ENCODE assay signal across 27 cellular contexts in the genomic region with DNA sequence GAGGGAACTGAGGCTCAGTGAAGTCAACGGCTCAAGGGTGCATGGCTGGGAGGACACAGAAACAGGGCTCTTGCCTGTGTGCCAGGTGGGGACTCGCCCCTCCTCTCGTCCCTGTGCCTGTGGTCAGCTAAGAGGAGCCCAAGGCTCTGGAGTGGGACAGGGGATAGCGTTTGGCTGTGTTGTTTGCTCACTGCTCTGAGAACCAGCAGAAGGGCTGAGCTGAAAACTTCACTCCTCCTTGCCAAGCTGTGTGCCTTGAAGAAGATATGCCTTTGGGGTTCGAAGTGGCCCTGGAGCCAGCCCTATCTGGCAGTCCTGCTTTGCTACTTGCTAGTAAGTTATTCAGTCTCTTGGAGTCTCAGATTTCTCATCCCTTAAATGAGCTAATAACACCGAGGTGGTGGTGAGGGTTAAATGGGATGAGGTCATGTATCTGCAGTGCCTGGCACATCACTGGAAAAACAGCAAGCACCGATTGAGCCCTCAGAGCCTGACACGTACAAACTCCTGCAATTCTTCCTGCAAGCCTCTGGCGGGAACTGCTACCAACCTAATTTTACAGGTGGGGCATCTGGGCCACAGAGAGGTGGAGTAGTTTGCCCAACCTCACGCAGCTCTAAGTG. TPM values are rescaled to one million over a fixed set of nuclear protein-coding genes. Genes with fewer than 3 reads are reported as not detected.
"Had no signal": no experiment of that assay in that cellular context is flagged by ENCODE, and none has a peak within 500 bp of the region (broad histone marks: within the 10 kb centered on the region; RNA-seq: fewer than 3 reads in every experiment).

No MANE protein-coding gene starts in this region.

- DNase-seq: activated CD4-positive, alpha-beta T cell treated with anti-CD3 and anti-CD28 coated beads for 1 hour; activated CD4-positive, alpha-beta T cell treated with anti-CD3 and anti-CD28 coated beads, Interleukin-2, amount 50 U/mL, for 1 hour; activated CD8-positive, alpha-beta T cell treated with anti-CD3 and anti-CD28 coated beads, Interleukin-2, amount 10 ng/mL, durations not matched to agents 7 days and 5 days; activated gamma-delta T cell treated with Interleukin-2 at 50 U/mL for 16 hours; amniotic stem cell; dermis blood vessel endothelial cell; effector CD8-positive, alpha-beta T cell; head of caudate nucleus; hypothalamus; left ventricle myocardium superior; mammary epithelial cell; naive thymus-derived CD8-positive, alpha-beta T cell; retina; stimulated activated CD4-positive, alpha-beta T cell treated with anti-CD3 and anti-CD28 coated beads, Interleukin-12 subunit alpha, Interleukin-12 subunit beta, amount 100 ng/mL, for 4 hours; stimulated activated CD4-positive, alpha-beta T cell treated with anti-CD3 and anti-CD28 coated beads, Interleukin-4, amount 100 ng/mL, for 4 hours; stimulated activated naive CD8-positive, alpha-beta T cell treated with anti-CD3 and anti-CD28 coated beads, Interleukin-15, Interleukin-2, amounts not matched to agents 100 U/mL and 50 U/mL, for 24 hours; T-helper 1 cell; thyroid gland had no signal

- H3K9me3 Mint-ChIP-seq: activated T-helper 1 cell treated with anti-CD3 and anti-CD28 coated beads, Interleukin-12 subunit alpha, Interleukin-12 subunit beta, Interleukin-2, Interleukin-4 antibody, amounts not matched to agents 30 ng/mL and 10 ng/mL and 1 ng/mL, durations not matched to agents 14 hours and 24 hours and 36 hours; mesothelial cell of epicardium; naive thymus-derived CD8-positive, alpha-beta T cell had no signal

- H3K4me2 ChIP-seq: neural progenitor cell had no signal

- ATAC-seq: activated CD8-positive, alpha-beta T cell treated with anti-CD3 and anti-CD28 coated beads, Interleukin-2, amount 10 ng/mL, durations not matched to agents 7 days and 5 days; esophagus mucosa; gastroesophageal sphincter; left ventricle myocardium superior; naive thymus-derived CD8-positive, alpha-beta T cell; stimulated activated naive CD8-positive, alpha-beta T cell treated with anti-CD3 and anti-CD28 coated beads, Interleukin-15, Interleukin-2, amounts not matched to agents 100 U/mL and 50 U/mL, for 24 hours had no signal

- H3K27ac ChIP-seq: gastroesophageal sphincter, neural progenitor cell, thyroid gland had no signal

- H3K27me3 ChIP-seq: thyroid gland had no signal

- H3K9me3 ChIP-seq: thyroid gland had no signal

- H3K27ac Mint-ChIP-seq: activated CD8-positive, alpha-beta T cell treated with anti-CD3 and anti-CD28 coated beads, Interleukin-2, amount 10 ng/mL, durations not matched to agents 7 days and 5 days; activated naive CD8-positive, alpha-beta T cell; activated T-helper 1 cell treated with anti-CD3 and anti-CD28 coated beads, Interleukin-12 subunit alpha, Interleukin-12 subunit beta, Interleukin-2, Interleukin-4 antibody, amounts not matched to agents 30 ng/mL and 10 ng/mL and 1 ng/mL, durations not matched to agents 14 hours and 24 hours and 36 hours; brain; mesothelial cell of epicardium; naive thymus-derived CD8-positive, alpha-beta T cell; progenitor cell of endocrine pancreas had no signal

- H2AFZ ChIP-seq: neural progenitor cell had no signal

- H3K4me3 Mint-ChIP-seq: activated CD8-positive, alpha-beta T cell treated with anti-CD3 and anti-CD28 coated beads, Interleukin-2, amount 10 ng/mL, durations not matched to agents 7 days and 5 days; activated naive CD8-positive, alpha-beta T cell; activated T-helper 1 cell treated with anti-CD3 and anti-CD28 coated beads, Interleukin-12 subunit alpha, Interleukin-12 subunit beta, Interleukin-2, Interleukin-4 antibody, amounts not matched to agents 30 ng/mL and 10 ng/mL and 1 ng/mL, durations not matched to agents 14 hours and 24 hours and 36 hours; mesothelial cell of epicardium; naive thymus-derived CD8-positive, alpha-beta T cell; neural progenitor cell had no signal

- H3K36me3 ChIP-seq: gastroesophageal sphincter, neural progenitor cell, thyroid gland had no signal

- H3K4me1 ChIP-seq: thyroid gland had no signal

- H3K4me3 ChIP-seq: gastroesophageal sphincter, neural progenitor cell, thyroid gland had no signal

- H3K36me3 Mint-ChIP-seq: activated naive CD8-positive, alpha-beta T cell; brain; mesothelial cell of epicardium; naive thymus-derived CD8-positive, alpha-beta T cell; neural progenitor cell had no signal

RNA-seq across cellular contexts. Expression of a gene that starts 17.7 kb away (rescaled TPM):
- total RNA-seq: activated CD8-positive, alpha-beta T cell treated with anti-CD3 and anti-CD28 coated beads, Interleukin-2, amount 10 ng/mL, durations not matched to agents 7 days and 5 days; activated T-helper 1 cell treated with anti-CD3 and anti-CD28 coated beads, Interleukin-12 subunit alpha, Interleukin-12 subunit beta, Interleukin-2, Interleukin-4 antibody, amounts not matched to agents 30 ng/mL and 10 ng/mL and 1 ng/mL, durations not matched to agents 14 hours and 24 hours and 36 hours; naive thymus-derived CD8-positive, alpha-beta T cell; progenitor cell of endocrine pancreas; subcutaneous adipose tissue had no signal

RNA-seq across cellular contexts. Expression of a gene that starts 29.5 kb away (rescaled TPM):
- total RNA-seq: activated CD8-positive, alpha-beta T cell treated with anti-CD3 and anti-CD28 coated beads, Interleukin-2, amount 10 ng/mL, durations not matched to agents 7 days and 5 days; activated T-helper 1 cell treated with anti-CD3 and anti-CD28 coated beads, Interleukin-12 subunit alpha, Interleukin-12 subunit beta, Interleukin-2, Interleukin-4 antibody, amounts not matched to agents 30 ng/mL and 10 ng/mL and 1 ng/mL, durations not matched to agents 14 hours and 24 hours and 36 hours; naive thymus-derived CD8-positive, alpha-beta T cell; progenitor cell of endocrine pancreas had no signal
